Comparison of ENCODE assay signal across 20 cellular contexts in the genomic region with DNA sequence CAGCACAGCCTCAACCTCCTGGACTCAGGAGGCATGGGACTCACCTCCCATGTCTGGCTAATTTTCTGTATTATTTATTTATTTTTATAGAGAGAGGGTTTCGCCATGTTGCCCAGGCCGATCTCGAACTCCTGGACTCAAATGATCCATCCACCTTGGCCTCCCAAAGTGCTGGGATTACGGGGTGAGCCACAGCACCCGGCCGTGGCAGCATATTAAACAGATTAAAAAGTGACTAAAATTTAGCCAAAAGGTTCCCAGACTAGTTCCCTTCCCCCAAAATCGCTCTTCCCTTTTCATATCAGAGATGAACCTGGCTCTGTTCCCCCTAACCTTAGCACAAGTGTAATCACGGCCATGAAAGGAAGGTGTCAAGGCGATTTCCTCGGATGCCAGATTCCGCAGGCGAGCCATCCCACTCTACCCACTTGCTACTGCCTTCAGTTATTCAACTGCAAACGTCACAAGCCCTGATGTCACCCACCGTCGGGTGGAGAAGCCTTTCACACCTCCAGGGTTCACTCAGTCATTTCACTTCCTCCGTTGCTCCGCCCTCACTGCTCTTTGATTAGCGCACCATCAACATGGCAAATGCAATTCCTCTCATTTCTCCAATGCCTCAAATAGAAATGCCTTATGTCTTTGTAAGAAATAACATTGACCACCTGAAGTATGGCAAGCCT.
DNase-seq lines count a peak whose midpoint lies in the region; ATAC-seq and TF ChIP-seq lines count a peak whose summit lies in the region.
"Had no signal": no experiment of that assay in that cellular context is flagged by ENCODE, and none has a peak within 500 bp of the region (broad histone marks: within the 10 kb centered on the region; RNA-seq: fewer than 3 reads in every experiment).

No MANE protein-coding gene starts in this region.

- H2AFZ ChIP-seq in ACC112 (ENCODE audit: low read length, unreplicated experiment) (no peak overlapping the region), mesenchymal stem cell (ENCODE audit: low read depth, low read length) (no peak overlapping the region)
- H2AFZ ChIP-seq: hepatocyte had no signal

- no peak overlapping the region for H4K91ac ChIP-seq in mesenchymal stem cell (ENCODE audit: low read length)

- DNase-seq in activated CD4-positive, alpha-beta T cell treated with anti-CD3 and anti-CD28 coated beads for 48 hours: peak; percentile 18
- DNase-seq in activated CD4-positive, alpha-beta T cell treated with anti-CD3 and anti-CD28 coated beads, Interleukin-2, amount 10 ng/mL, durations not matched to agents 7 days and 5 days: no peak
- DNase-seq in mesenchymal stem cell (no peak), brain microvascular endothelial cell (no peak), NCI-H526 (lab: John Stamatoyannopoulos, UW) (no peak), NCI-H2171 (lab: John Stamatoyannopoulos, UW) (no peak)
- DNase-seq: 8988T; activated CD4-positive, alpha-beta T cell treated with anti-CD3 and anti-CD28 coated beads, Interleukin-2, amount 50 U/mL, for 1 hour; DMS79; effector CD8-positive, alpha-beta T cell; foreskin keratinocyte; NCI-H1105; NCI-H2081; SJCRH30; spleen had no signal

- H3K27ac Mint-ChIP-seq in activated CD4-positive, alpha-beta T cell treated with anti-CD3 and anti-CD28 coated beads, Interleukin-2, amount 10 ng/mL, durations not matched to agents 7 days and 5 days: no peak overlapping the region
- H3K27ac Mint-ChIP-seq in activated T-helper 17 cell treated with anti-CD3 and anti-CD28 coated beads, Interleukin-2, amount 50 U/mL, for 72 hours: peak overlapping the region; percentile 18
- H3K27ac Mint-ChIP-seq: T-helper 1 cell treated with Interleukin-12 subunit alpha and Interleukin-12 subunit beta and Interleukin-4 antibody, amounts not matched to agents 30 μg/mL and 1 μg/mL, for 36 hours had no signal

- WGBS in mesenchymal stem cell: 87% methylated on average over 18 of the region's 18 CpGs

- H3K9ac ChIP-seq in mesenchymal stem cell (ENCODE audit: low read length): no peak overlapping the region

- H3K36me3 ChIP-seq in ACC112 (ENCODE audit: insufficient read depth, low read length) (0 out of 2 replicates have a peak, but pooled peaks cover 3% of the 10 kb centered on the region), mesenchymal stem cell (ENCODE audit: control insufficient read depth in 1 of 2, insufficient read depth in 2 of 2, low read depth in 1 of 2, low read length in 2 of 2) (peaks cover 5 to 13% of the 10 kb centered on the region in 2 experiments), brain microvascular endothelial cell (replicated peaks) (peaks cover 10% of the 10 kb centered on the region)
- H3K36me3 ChIP-seq: upper lobe of left lung had no signal

- in situ Hi-C loops in brain microvascular endothelial cell (cut with HindIII; ENCODE audit: low pct_ligation_motif_present, low sequenced_read_pairs): no loop called here

- no peak overlapping the region for H3K4me2 ChIP-seq in mesenchymal stem cell (ENCODE audit: low read length, poor library complexity, severe bottlenecking)
- H3K4me2 ChIP-seq: hepatocyte had no signal

- H3K9me3 ChIP-seq in mesenchymal stem cell (ENCODE audit: control insufficient read depth, low read length): no peaks in the 10 kb centered on the region
- H3K9me3 ChIP-seq: SJCRH30, spleen, upper lobe of left lung had no signal

- peaks cover 80% of the 10 kb centered on the region for H3K79me2 ChIP-seq in ACC112 (ENCODE audit: control insufficient read depth, insufficient read depth, low read length, unreplicated experiment)

- H3K23ac ChIP-seq in mesenchymal stem cell (ENCODE audit: low read length in 2 of 2): no peak overlapping the region

- no peak overlapping the region for H2BK12ac ChIP-seq in mesenchymal stem cell (ENCODE audit: low read length in 2 of 2)

- CTCF ChIA-PET in activated CD4-positive, alpha-beta T cell treated with anti-CD3 and anti-CD28 coated beads, Interleukin-2, amount 10 ng/mL, durations not matched to agents 7 days and 5 days (lab: Charles Lee): interaction anchor here (0.6 to 6.2 kb wide), 2 partner anchors 8 to 11 kb away, joined by 3 to 35 read pairs; no protein-coding TSS in a partner anchor

- H3K27ac ChIP-seq in ACC112 (ENCODE audit: low read depth, low read length) (peak overlapping the region; percentile 69), mesenchymal stem cell (ENCODE audit: low read length, poor library complexity, severe bottlenecking) (no peak overlapping the region), brain microvascular endothelial cell (no peak overlapping the region)
- H3K27ac ChIP-seq: foreskin keratinocyte, hepatocyte, SJCRH30, upper lobe of left lung had no signal

- H2BK120ac ChIP-seq in mesenchymal stem cell (ENCODE audit: low read depth, low read length): no peak overlapping the region

- peaks cover 22% of the 10 kb centered on the region for H3K79me1 ChIP-seq in mesenchymal stem cell (replicated peaks; ENCODE audit: low read length, poor library complexity, severe bottlenecking)

- POLR2A ChIA-PET in activated CD4-positive, alpha-beta T cell treated with anti-CD3 and anti-CD28 coated beads, Interleukin-2, amount 10 ng/mL, durations not matched to agents 7 days and 5 days (lab: Charles Lee): no interaction called here

- H3K9me3 Mint-ChIP-seq in activated CD4-positive, alpha-beta T cell treated with anti-CD3 and anti-CD28 coated beads, Interleukin-2, amount 10 ng/mL, durations not matched to agents 7 days and 5 days: no peaks in the 10 kb centered on the region
- no peaks in the 10 kb centered on the region for H3K9me3 Mint-ChIP-seq in activated T-helper 17 cell treated with anti-CD3 and anti-CD28 coated beads, Interleukin-2, amount 50 U/mL, for 72 hours
- H3K9me3 Mint-ChIP-seq: T-helper 1 cell treated with Interleukin-12 subunit alpha and Interleukin-12 subunit beta and Interleukin-4 antibody, amounts not matched to agents 30 μg/mL and 1 μg/mL, for 36 hours had no signal

- no peak overlapping the region for H3K4me3 ChIP-seq in ACC112 (ENCODE audit: low read depth, low read length)
- H3K4me3 ChIP-seq in mesenchymal stem cell (ENCODE audit: insufficient read depth in 1 of 2, low read depth in 1 of 2, low read length in 2 of 2): no peak overlapping the region
- H3K4me3 ChIP-seq in brain microvascular endothelial cell (ENCODE audit: low read depth, low read length): no peak overlapping the region
- H3K4me3 ChIP-seq: hepatocyte, SJCRH30, spleen, upper lobe of left lung had no signal

- H3K14ac ChIP-seq in mesenchymal stem cell (ENCODE audit: low read length in 2 of 2): no peak overlapping the region

- no peak overlapping the region for H2BK15ac ChIP-seq in mesenchymal stem cell (ENCODE audit: low read depth, poor library complexity, severe bottlenecking)

- peak overlapping the region; percentile 1 for H2AK5ac ChIP-seq in mesenchymal stem cell (ENCODE audit: low read length, severe bottlenecking)

- no peak for ATAC-seq in activated T-helper 17 cell treated with anti-CD3 and anti-CD28 coated beads, Interleukin-2, amount 50 U/mL, for 72 hours (replicated peaks)
- ATAC-seq: foreskin keratinocyte had no signal

- TF ChIP-seq CTCF in brain microvascular endothelial cell (IDR thresholded peaks at IDR 0.05; ENCODE audit: low read depth, low read length, missing control alignments): no peak

- no peaks in the 10 kb centered on the region for H3K27me3 Mint-ChIP-seq in activated CD4-positive, alpha-beta T cell treated with anti-CD3 and anti-CD28 coated beads, Interleukin-2, amount 10 ng/mL, durations not matched to agents 7 days and 5 days
- no peaks in the 10 kb centered on the region for H3K27me3 Mint-ChIP-seq in activated T-helper 17 cell treated with anti-CD3 and anti-CD28 coated beads, Interleukin-2, amount 50 U/mL, for 72 hours

- H3K4me1 Mint-ChIP-seq in activated CD4-positive, alpha-beta T cell treated with anti-CD3 and anti-CD28 coated beads, Interleukin-2, amount 10 ng/mL, durations not matched to agents 7 days and 5 days: peaks cover 14% of the 10 kb centered on the region
- peaks cover 18% of the 10 kb centered on the region for H3K4me1 Mint-ChIP-seq in activated T-helper 17 cell treated with anti-CD3 and anti-CD28 coated beads, Interleukin-2, amount 50 U/mL, for 72 hours

- H4K8ac ChIP-seq in mesenchymal stem cell (ENCODE audit: low read length): no peak overlapping the region

- no peak overlapping the region for H3K18ac ChIP-seq in mesenchymal stem cell (ENCODE audit: low read depth in 1 of 2, low read length in 2 of 2)

- H3K4me1 ChIP-seq in ACC112 (ENCODE audit: control insufficient read depth, insufficient read depth, low read length, unreplicated experiment) (peaks cover 17% of the 10 kb centered on the region), mesenchymal stem cell (ENCODE audit: control insufficient read depth, insufficient read depth, low read depth, low read length) (peaks cover 20% of the 10 kb centered on the region)

- no peak overlapping the region for H2BK5ac ChIP-seq in mesenchymal stem cell (ENCODE audit: low read depth, low read length, poor library complexity, severe bottlenecking)

- H3K27me3 ChIP-seq in ACC112 (ENCODE audit: insufficient read depth, low read length): no peaks in the 10 kb centered on the region
- H3K27me3 ChIP-seq in mesenchymal stem cell (ENCODE audit: control insufficient read depth in 1 of 2, insufficient read depth in 1 of 2, low read length in 2 of 2): no peaks in the 10 kb centered on the region
- H3K27me3 ChIP-seq in brain microvascular endothelial cell (replicated peaks): no peaks in the 10 kb centered on the region
- H3K27me3 ChIP-seq: foreskin keratinocyte, hepatocyte, SJCRH30, spleen, upper lobe of left lung had no signal

- no peak overlapping the region for H3K4me3 Mint-ChIP-seq in activated CD4-positive, alpha-beta T cell treated with anti-CD3 and anti-CD28 coated beads, Interleukin-2, amount 10 ng/mL, durations not matched to agents 7 days and 5 days
- no peak overlapping the region for H3K4me3 Mint-ChIP-seq in activated T-helper 17 cell treated with anti-CD3 and anti-CD28 coated beads, Interleukin-2, amount 50 U/mL, for 72 hours
- H3K4me3 Mint-ChIP-seq: T-helper 1 cell treated with Interleukin-12 subunit alpha and Interleukin-12 subunit beta and Interleukin-4 antibody, amounts not matched to agents 30 μg/mL and 1 μg/mL, for 36 hours had no signal

- peaks cover 8% of the 10 kb centered on the region for H3K36me3 Mint-ChIP-seq in activated CD4-positive, alpha-beta T cell treated with anti-CD3 and anti-CD28 coated beads, Interleukin-2, amount 10 ng/mL, durations not matched to agents 7 days and 5 days (ENCODE audit: low read depth)
- H3K36me3 Mint-ChIP-seq in activated T-helper 17 cell treated with anti-CD3 and anti-CD28 coated beads, Interleukin-2, amount 50 U/mL, for 72 hours (ENCODE audit: low read depth): peaks cover 12% of the 10 kb centered on the region

- no peak overlapping the region for H3K4ac ChIP-seq in mesenchymal stem cell (ENCODE audit: low read depth in 1 of 2, low read length in 2 of 2)
